11 cellular contexts compared by ENCODE assay signal in the genomic region with DNA sequence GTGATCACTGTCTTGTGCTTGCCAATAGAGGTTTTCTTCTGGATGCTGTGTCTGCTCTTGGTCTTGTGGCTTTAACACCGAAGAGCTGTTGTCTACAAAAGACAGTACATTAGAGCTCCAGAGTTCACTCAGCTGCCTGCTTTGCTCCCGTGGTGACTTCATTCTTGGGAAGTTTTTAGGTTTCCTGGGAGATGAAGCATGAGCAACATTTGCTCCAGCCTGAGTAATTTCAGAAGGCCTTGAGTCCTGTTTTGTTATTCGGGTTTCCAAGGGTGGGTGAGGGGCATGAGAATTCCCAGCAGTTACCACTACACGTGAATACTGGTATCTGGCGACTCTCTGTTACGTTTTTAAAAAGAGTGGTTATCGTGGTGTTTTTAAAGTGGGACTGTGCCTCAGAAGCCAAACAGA.
DNase-seq lines count a peak whose midpoint lies in the region; ATAC-seq lines count a peak whose summit lies in the region.
"Had no signal": no experiment of that assay in that cellular context is flagged by ENCODE, and none has a peak within 500 bp of the region (broad histone marks: within the 10 kb centered on the region; RNA-seq: fewer than 3 reads in every experiment).

No MANE protein-coding gene starts in this region.

- no peak overlapping the region for H2BK120ac ChIP-seq in neuronal stem cell (ENCODE audit: low read depth, low read length)

- H3K27ac Mint-ChIP-seq in immature natural killer cell = no peak overlapping the region
- H3K27ac Mint-ChIP-seq: stimulated activated naive CD8-positive, alpha-beta T cell treated with anti-CD3 and anti-CD28 coated beads, Interleukin-15, Interleukin-2, amounts not matched to agents 100 ng/mL and 50 ng/mL, for 24 hours had no signal

- peaks cover 0 to 4% (median 0%) of the 10 kb centered on the region in 6 donors for H3K9me3 Mint-ChIP-seq in immature natural killer cell
- H3K9me3 Mint-ChIP-seq: stimulated activated naive CD8-positive, alpha-beta T cell treated with anti-CD3 and anti-CD28 coated beads, Interleukin-15, Interleukin-2, amounts not matched to agents 100 ng/mL and 50 ng/mL, for 24 hours had no signal

- H4K8ac ChIP-seq in neuronal stem cell (ENCODE audit: low read depth, low read length) = no peak overlapping the region

- no CpG with 5 or more reads among the region's 7 CpGs for WGBS in neuronal stem cell (ENCODE audit: extremely low coverage in 2 of 2, insufficient read length in 2 of 2, insufficient replicate concordance in 1 of 2), 2 donors

- H3K4me1 ChIP-seq in SJCRH30 (peaks cover 16% of the 10 kb centered on the region; the same call in 1 of the 2 replicates), neuronal stem cell (ENCODE audit: control insufficient read depth in 2 of 2, insufficient read depth in 1 of 2, low read depth in 1 of 2, low read length in 2 of 2) (peaks cover 6 to 22% of the 10 kb centered on the region in 2 donors)

- DNase-seq in AG08396 (ENCODE audit: low spot score) (peak; percentile 81), SJCRH30 (peak; percentile 49 to 62), fibroblast of the conjunctiva (ENCODE audit: low read depth) (peak; percentile 84), neuronal stem cell (ENCODE audit: low spot score) (peak; percentile 26), immature natural killer cell (no peak), Kasumi-1 (lab: John Stamatoyannopoulos, UW) (no peak)
- DNase-seq: H7, NCI-H2227 treated with DMSO at 0.1 percent for 48 hours had no signal

- H3K9me3 ChIP-seq in SJCRH30 (replicated peaks) = no peaks in the 10 kb centered on the region
- H3K9me3 ChIP-seq in neuronal stem cell (replicated peaks in 1 of 2; ENCODE audit: control insufficient read depth in 2 of 2, insufficient read depth in 1 of 2, low read depth in 1 of 2, low read length in 2 of 2) = no peaks in the 10 kb centered on the region

- no peak overlapping the region for H2BK12ac ChIP-seq in neuronal stem cell (ENCODE audit: low read length)

- H3K36me3 Mint-ChIP-seq in immature natural killer cell = no peaks in the 10 kb centered on the region

- no peak for ATAC-seq in GM21447 (IDR thresholded peaks at IDR 0.05; ENCODE audit: unreplicated experiment)
- ATAC-seq in GM19328 (IDR thresholded peaks at IDR 0.05; ENCODE audit: unreplicated experiment) = no peak

- no peak overlapping the region for H2AFZ ChIP-seq in neuronal stem cell (ENCODE audit: low read length)

- H3K4ac ChIP-seq in neuronal stem cell (ENCODE audit: low read length) = no peak overlapping the region

- H3K9ac ChIP-seq in neuronal stem cell (ENCODE audit: low read depth, low read length, poor library complexity) = no peak overlapping the region

- H3K36me3 ChIP-seq in SJCRH30 = no peaks in the 10 kb centered on the region
- H3K36me3 ChIP-seq in neuronal stem cell (replicated peaks in 1 of 2; ENCODE audit: control insufficient read depth in 2 of 2, insufficient read depth in 2 of 2, low read length in 2 of 2) = peaks cover 2 to 9% of the 10 kb centered on the region in 2 donors

- H3K79me1 ChIP-seq in neuronal stem cell (ENCODE audit: low read depth, low read length) = no peaks in the 10 kb centered on the region

- H3K27me3 ChIP-seq in SJCRH30 = no peaks in the 10 kb centered on the region
- H3K27me3 ChIP-seq in neuronal stem cell (ENCODE audit: control insufficient read depth in 3 of 3, insufficient read depth in 3 of 3, low read depth in 1 of 3, low read length in 3 of 3) = no peaks in the 10 kb centered on the region

- H3K4me3 ChIP-seq in SJCRH30 = no peak overlapping the region
- no peak overlapping the region for H3K4me3 ChIP-seq in neuronal stem cell (ENCODE audit: low read length in 2 of 2)

- no peak overlapping the region for H3K4me2 ChIP-seq in neuronal stem cell (ENCODE audit: insufficient read depth, low read length, poor library complexity, severe bottlenecking)

- H2BK15ac ChIP-seq in neuronal stem cell (ENCODE audit: low read length) = no peak overlapping the region

- no peak overlapping the region for H2AK5ac ChIP-seq in neuronal stem cell (ENCODE audit: low read depth, low read length)

- H3K4me3 Mint-ChIP-seq in immature natural killer cell = no peak overlapping the region
- H3K4me3 Mint-ChIP-seq: stimulated activated naive CD8-positive, alpha-beta T cell treated with anti-CD3 and anti-CD28 coated beads, Interleukin-15, Interleukin-2, amounts not matched to agents 100 ng/mL and 50 ng/mL, for 24 hours had no signal

- no peak overlapping the region for H3K23ac ChIP-seq in neuronal stem cell (ENCODE audit: low read depth, low read length, poor library complexity)

- H3K4me1 Mint-ChIP-seq in immature natural killer cell = no peaks in the 10 kb centered on the region

- H3K27me3 Mint-ChIP-seq in immature natural killer cell (ENCODE audit: low read depth in 3 of 3) = peaks cover 0 to 5% (median 3%) of the 10 kb centered on the region in 3 donors

- H3K14ac ChIP-seq in neuronal stem cell (ENCODE audit: low read length) = no peak overlapping the region

- no peak overlapping the region for H2BK5ac ChIP-seq in neuronal stem cell (ENCODE audit: low read length)

- peak overlapping the region; percentile 1; the same call in 1 of the 2 replicates for H3K27ac ChIP-seq in SJCRH30
- H3K27ac ChIP-seq in neuronal stem cell (replicated peaks; ENCODE audit: low read length) = no peak overlapping the region

- no peak overlapping the region for H3K18ac ChIP-seq in neuronal stem cell (ENCODE audit: low read length)

- no peak overlapping the region for H4K91ac ChIP-seq in neuronal stem cell (ENCODE audit: low read depth, low read length, poor library complexity)

Comparison
In these comparisons a context has a peak if more than half of its experiments do, and no peak if none do; other contexts are left out.
1. DNase-seq: peak in AG08396 (single experiment), SJCRH30 (2 of 2), fibroblast of the conjunctiva (single experiment) and neuronal stem cell (single experiment); none in immature natural killer cell (0 of 3) and Kasumi-1 (0 of 2).